ENCODE assay signal across 9 cellular contexts in genomic region chr3:13654330-13655073, GRCh38.
DNase-seq lines count a peak whose midpoint lies in the region; ATAC-seq and TF ChIP-seq lines count a peak whose summit lies in the region.
"Had no signal": no experiment of that assay in that cellular context is flagged by ENCODE, and none has a peak within 500 bp of the region (broad histone marks: within the 10 kb centered on the region; RNA-seq: fewer than 3 reads in every experiment).

No MANE protein-coding gene starts in this region.

- ATAC-seq in heart left ventricle (no peak), Right ventricle myocardium superior (ENCODE audit: poor library complexity) (no peak), GM18868 (IDR thresholded peaks at IDR 0.05; ENCODE audit: unreplicated experiment) (no peak)

- H3K27me3 ChIP-seq in heart left ventricle: peaks cover 0 to 30% (median 11%) of the 10 kb centered on the region in 9 donors
- peaks cover 54% of the 10 kb centered on the region for H3K27me3 ChIP-seq in iPS-20b (ENCODE audit: insufficient read depth, low read length)
- no peaks in the 10 kb centered on the region for H3K27me3 ChIP-seq in testis
- peaks cover 28% of the 10 kb centered on the region for H3K27me3 ChIP-seq in adrenal gland

- peaks cover 0 to 23% (median 9%) of the 10 kb centered on the region in 12 donors for H3K4me1 ChIP-seq in heart left ventricle
- peaks cover 3% of the 10 kb centered on the region; the same call in 1 of the 2 replicates for H3K4me1 ChIP-seq in iPS-20b (ENCODE audit: insufficient read depth, low read length)
- H3K4me1 ChIP-seq in testis: peaks cover 7% of the 10 kb centered on the region
- no peaks in the 10 kb centered on the region for H3K4me1 ChIP-seq in adrenal gland (replicated peaks in 1 of 2)
- H3K4me1 ChIP-seq: psoas muscle had no signal

- intact Hi-C loops in heart left ventricle (cut with DNase I): loop anchor here (5.0 to 10.0 kb wide), 10 partner anchors 228 to 810 kb away; partner anchors contain the start of genes WNT7A (in 7 of the 10), CHCHD4 (in 2 of the 10), LSM3 (in 1 of the 10) and TMEM43 (in 1 of the 10)
- intact Hi-C loops in Right ventricle myocardium superior (cut with DNase I): no loop called here
- intact Hi-C loops in testis (cut with DNase I; ENCODE audit: low total_unique reads): loop anchor here (5.0 kb wide), 1 partner anchor 157 kb away; no protein-coding TSS in a partner anchor
- intact Hi-C loops in adrenal gland (cut with DNase I): loop anchor here (5.0 to 10.0 kb wide), 3 partner anchors 228 to 570 kb away; partner anchors contain the start of gene WNT7A (in 2 of the 2)

- no peak for TF ChIP-seq POLR2A in heart left ventricle (IDR thresholded peaks at IDR 0.05)
- TF ChIP-seq POLR2A in testis (IDR thresholded peaks at IDR 0.05): no peak
- TF ChIP-seq POLR2A in adrenal gland (IDR thresholded peaks at IDR 0.05): no peak

- DNase-seq in heart left ventricle: peak in 1 of 5 donors; percentile 23
- DNase-seq in Right ventricle myocardium superior: no peak
- DNase-seq in activated effector memory CD4-positive, alpha-beta T cell treated with Interleukin-2 at 50 U/mL for 16 hours: peak; percentile 54
- no peak for DNase-seq in testis
- DNase-seq in adrenal gland: no peak
- no peak for DNase-seq in occipital lobe (lab: John Stamatoyannopoulos, UW)

- no peak overlapping the region; the same call in 1 of the 2 replicates for H3K9ac ChIP-seq in iPS-20b (ENCODE audit: low read depth, low read length)

- H3K4me3 ChIP-seq in heart left ventricle: peak overlapping the region in 9 of 12 donors; percentile 20 to 55 (median 46)
- peak overlapping the region; percentile 47; the same call in 1 of the 2 replicates for H3K4me3 ChIP-seq in iPS-20b (ENCODE audit: low read length)
- peak overlapping the region; percentile 20 to 29 for H3K4me3 ChIP-seq in testis
- peak overlapping the region in 1 of 4 donors; percentile 28 for H3K4me3 ChIP-seq in adrenal gland

- H3K9me3 ChIP-seq in heart left ventricle (no peaks in the 10 kb centered on the region), iPS-20b (ENCODE audit: insufficient read depth, low read depth, low read length) (no peaks in the 10 kb centered on the region), testis (no peaks in the 10 kb centered on the region), adrenal gland (replicated peaks in 1 of 3) (no peaks in the 10 kb centered on the region)
- H3K9me3 ChIP-seq: psoas muscle had no signal

- TF ChIP-seq CTCF in heart left ventricle (IDR thresholded peaks at IDR 0.05): no peak
- no peak for TF ChIP-seq CTCF in testis (IDR thresholded peaks at IDR 0.05)
- no peak for TF ChIP-seq CTCF in adrenal gland (IDR thresholded peaks at IDR 0.05)

- no peaks in the 10 kb centered on the region for H3K36me3 ChIP-seq in heart left ventricle
- no peaks in the 10 kb centered on the region for H3K36me3 ChIP-seq in iPS-20b (ENCODE audit: insufficient read depth, low read depth, low read length)
- no peaks in the 10 kb centered on the region for H3K36me3 ChIP-seq in testis (ENCODE audit: low read depth, missing control alignments)
- no peaks in the 10 kb centered on the region for H3K36me3 ChIP-seq in adrenal gland (replicated peaks in 1 of 2)

- H3K27ac ChIP-seq in heart left ventricle (peak overlapping the region in 1 of 12 donors; percentile 60), iPS-20b (ENCODE audit: low read length) (no peak overlapping the region), testis (no peak overlapping the region), adrenal gland (no peak overlapping the region)
- H3K27ac ChIP-seq: psoas muscle had no signal

- WGBS in heart left ventricle, 4 donors: 66 to 80% (median 71%) methylated on average over 10 to 15 of the region's 15 CpGs
- WGBS in testis, 2 donors: 67 to 77% methylated on average over 11 to 15 of the region's 15 CpGs
- 62 to 76% (median 70%) methylated on average over 8 to 15 of the region's 15 CpGs for WGBS in adrenal gland, 4 donors
